6 cellular contexts compared by ENCODE assay signal in the genomic region with DNA sequence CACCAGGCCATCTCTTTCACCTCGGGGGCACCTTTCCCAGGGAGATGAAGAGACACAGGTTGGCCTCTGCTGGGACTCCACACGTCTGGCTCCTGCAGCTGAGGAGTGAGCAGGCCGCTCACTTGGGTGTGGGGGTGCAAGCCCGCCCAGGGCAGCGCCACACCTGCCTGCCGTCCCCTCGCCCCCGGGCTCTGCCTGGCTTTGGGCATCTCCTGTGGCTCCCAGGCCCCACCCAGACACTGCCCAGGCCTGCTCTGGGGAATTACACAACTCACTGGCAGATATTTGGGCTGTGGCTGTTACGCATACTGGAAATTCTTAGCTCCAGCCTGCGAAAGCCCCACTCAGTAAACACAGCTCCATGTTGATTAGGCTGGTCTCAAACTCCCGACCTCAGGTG. TPM values are rescaled to one million over a fixed set of nuclear protein-coding genes. Genes with fewer than 3 reads are reported as not detected.
"Had no signal": no experiment of that assay in that cellular context is flagged by ENCODE, and none has a peak within 500 bp of the region (broad histone marks: within the 10 kb centered on the region; RNA-seq: fewer than 3 reads in every experiment).

A gene with protein sequence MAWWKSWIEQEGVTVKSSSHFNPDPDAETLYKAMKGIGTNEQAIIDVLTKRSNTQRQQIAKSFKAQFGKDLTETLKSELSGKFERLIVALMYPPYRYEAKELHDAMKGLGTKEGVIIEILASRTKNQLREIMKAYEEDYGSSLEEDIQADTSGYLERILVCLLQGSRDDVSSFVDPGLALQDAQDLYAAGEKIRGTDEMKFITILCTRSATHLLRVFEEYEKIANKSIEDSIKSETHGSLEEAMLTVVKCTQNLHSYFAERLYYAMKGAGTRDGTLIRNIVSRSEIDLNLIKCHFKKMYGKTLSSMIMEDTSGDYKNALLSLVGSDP (minus strand): TSS at position 193 of the 400 bp plus-strand sequence. CDS start 182 bp downstream, at position 11.

RNA-seq across cellular contexts. Expression of the gene that starts here (rescaled TPM):
- total RNA-seq: activated CD4-positive, alpha-beta T cell treated with anti-CD3 and anti-CD28 coated beads, Interleukin-2, amount 10 ng/mL, durations not matched to agents 24 days and 14 days; activated CD8-positive, alpha-beta T cell treated with anti-CD3 and anti-CD28 coated beads for 36 hours; activated naive CD8-positive, alpha-beta T cell treated with anti-CD3 and anti-CD28 coated beads for 36 hours; activated T-helper 17 cell treated with anti-CD3 and anti-CD28 coated beads, Interleukin-2, amount 50 U/mL, for 72 hours; natural killer cell treated with Interleukin-12 subunit alpha and Interleukin-12 subunit beta and Interleukin-15 and Interleukin-18, amount 100 ng/mL, for 72 hours; skeletal muscle tissue had no signal
